ENCODE assay signal across 18 cellular contexts in the genomic region with DNA sequence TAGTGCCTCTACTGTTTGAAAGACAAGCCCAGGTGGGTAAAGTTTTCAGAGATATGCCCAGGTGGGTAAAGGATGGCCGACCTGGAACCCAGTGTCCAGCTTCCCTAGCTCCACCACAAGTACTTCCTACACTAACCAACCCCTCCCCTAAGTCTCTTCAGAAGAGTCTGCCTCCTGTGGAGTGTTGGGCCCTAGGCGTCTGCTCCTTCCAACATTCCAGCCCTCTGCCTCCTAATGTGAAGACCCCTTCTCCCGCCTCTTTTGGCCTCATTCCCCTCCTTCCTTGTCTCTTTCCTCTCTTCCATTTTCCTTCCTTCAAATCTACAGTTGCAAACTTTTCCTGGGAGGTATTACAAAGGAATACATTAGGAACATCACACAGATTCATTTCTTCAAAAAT. TPM values are rescaled to one million over a fixed set of nuclear protein-coding genes. Genes with fewer than 3 reads are reported as not detected.
"Had no signal": no experiment of that assay in that cellular context is flagged by ENCODE, and none has a peak within 500 bp of the region (broad histone marks: within the 10 kb centered on the region; RNA-seq: fewer than 3 reads in every experiment).

No MANE protein-coding gene starts in this region.

- H3K36me3 ChIP-seq: MG63 had no signal

- DNase-seq: IMR-90, Karpas-422, KG1, MG63, NCI-H1092, NCI-H1436, NCI-H187 treated with DMSO at 0.1 percent for 48 hours, NCI-H2029 treated with DMSO at 0.1 percent for 48 hours, NCI-H2171 treated with DMSO at 0.1 percent for 48 hours, NCI-H2227 treated with DMSO at 0.1 percent for 48 hours, NCI-H524, NCI-H526 treated with DMSO at 0.1 percent for 48 hours, NCI-H748 treated with DMSO at 0.1 percent for 48 hours, SHP77, SK-N-SH, SW 1271 had no signal

- H3K9ac ChIP-seq: SK-N-SH had no signal

- H3K27ac ChIP-seq: RWPE1 had no signal

- H3K27me3 ChIP-seq: MG63 had no signal

- ATAC-seq: HepG2 had no signal

- H3K4me2 ChIP-seq: SK-N-SH had no signal

- H3K4me3 ChIP-seq: MG63 had no signal

RNA-seq across cellular contexts. Expression of gene CNTN3, which starts 38.6 kb away (rescaled TPM):
- total RNA-seq: HepG2 had no signal
- polyA plus RNA-seq: HepG2 had no signal
